Comparison of ENCODE assay signal across 10 cellular contexts in the genomic region with DNA sequence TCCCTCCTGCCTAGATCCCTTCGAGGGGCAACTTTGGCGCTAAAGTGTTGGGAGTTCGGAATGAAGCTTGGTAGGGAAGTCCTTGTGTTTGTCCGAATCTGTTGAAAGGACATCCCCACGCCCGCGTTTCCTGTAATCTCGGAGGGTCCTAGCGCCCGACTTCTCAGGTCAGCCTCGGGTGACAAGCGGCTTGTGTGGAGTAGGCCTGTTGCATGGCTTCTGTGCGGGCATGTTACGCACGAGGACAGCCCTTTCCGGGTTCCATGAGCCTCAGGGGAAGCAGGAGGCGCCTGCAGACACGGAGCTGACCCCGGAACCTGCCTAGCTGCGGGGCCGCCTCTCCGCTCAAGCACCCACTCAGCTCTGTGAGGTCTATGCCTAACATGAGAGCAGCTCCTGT. TPM values are rescaled to one million over a fixed set of nuclear protein-coding genes. Genes with fewer than 3 reads are reported as not detected.
DNase-seq lines count a peak whose midpoint lies in the region; ATAC-seq and TF ChIP-seq lines count a peak whose summit lies in the region.
"Had no signal": no experiment of that assay in that cellular context is flagged by ENCODE, and none has a peak within 500 bp of the region (broad histone marks: within the 10 kb centered on the region; RNA-seq: fewer than 3 reads in every experiment).

No MANE protein-coding gene starts in this region.

- H3K4me1 Mint-ChIP-seq in naive B cell: peaks cover 38 to 56% (median 43%) of the 10 kb centered on the region in 3 donors

- H3K27me3 Mint-ChIP-seq in naive B cell: no peaks in the 10 kb centered on the region

- DNase-seq in cardiac muscle cell (ENCODE audit: low read depth in 1 of 2, low spot score in 1 of 2): no peak
- DNase-seq in left cardiac atrium: no peak
- no peak for DNase-seq in breast epithelium (ENCODE audit: low spot score in 2 of 2)
- DNase-seq in naive B cell: no peak
- no peak for DNase-seq in transverse colon
- no peak for DNase-seq in activated effector memory CD4-positive, alpha-beta T cell treated with anti-CD3 and anti-CD28 coated beads, Interleukin-2, amount 50 U/mL, for 16 hours
- DNase-seq in SKM-1 treated with dmso at 0.1 percent for 144 hours (lab: John Stamatoyannopoulos, UW; ENCODE audit: unreplicated experiment): no peak
- DNase-seq in posterior vena cava (ENCODE audit: low spot score): no peak
- DNase-seq: NCI-H1694 treated with DMSO at 0.1 percent for 48 hours, SIG-M5 had no signal

- in situ Hi-C loops in transverse colon (cut with MboI; ENCODE audit: low pct_ligation_motif_present in 1 of 4, low pct_unique_long_range_greater_than_20kb in 1 of 4, low sequenced_read_pairs in 3 of 4): loop anchor here in 1 of 4 donors (10.0 kb wide), 1 partner anchor 62 kb away; a partner anchor contains a TSS

- H3K36me3 ChIP-seq in cardiac muscle cell (no peaks in the 10 kb centered on the region), breast epithelium (no peaks in the 10 kb centered on the region), transverse colon (peaks cover 0 to 3% (median 0%) of the 10 kb centered on the region in 4 donors)

- TF ChIP-seq POLR2A in breast epithelium (IDR thresholded peaks at IDR 0.05) (no peak), transverse colon (IDR thresholded peaks at IDR 0.05) (no peak)

- H3K27ac Mint-ChIP-seq in naive B cell: peak overlapping the region in 4 of 6 donors; percentile 15 to 89 (median 58)

- H3K4me3 Mint-ChIP-seq in naive B cell: peak overlapping the region in 4 of 8 donors; percentile 32 to 64 (median 50)

- no peaks in the 10 kb centered on the region for H3K9me3 Mint-ChIP-seq in naive B cell

- H3K27ac ChIP-seq in cardiac muscle cell (peak overlapping the region; percentile 58), breast epithelium (peak overlapping the region; percentile 99 to 100), transverse colon (peak overlapping the region; percentile 96 to 99 (median 98))

- TF ChIP-seq EP300 in transverse colon (IDR thresholded peaks at IDR 0.05; ENCODE audit: low read depth): no peak

- peaks cover 6 to 17% of the 10 kb centered on the region in 2 donors for H3K36me3 Mint-ChIP-seq in naive B cell

- ATAC-seq in left cardiac atrium (no peak), naive B cell (ENCODE audit: low read depth in 2 of 2) (no peak)

- H3K4me3 ChIP-seq in cardiac muscle cell (no peak overlapping the region), breast epithelium (no peak overlapping the region), transverse colon (no peak overlapping the region)

- TF ChIP-seq CTCF in cardiac muscle cell (IDR thresholded peaks at IDR 0.05; ENCODE audit: low read depth, low read length) (no peak), breast epithelium (IDR thresholded peaks at IDR 0.05) (no peak), transverse colon (IDR thresholded peaks at IDR 0.05) (no peak)

- H3K9me3 ChIP-seq in cardiac muscle cell (ENCODE audit: low read depth): no peaks in the 10 kb centered on the region
- H3K9me3 ChIP-seq in breast epithelium: no peaks in the 10 kb centered on the region
- no peaks in the 10 kb centered on the region for H3K9me3 ChIP-seq in transverse colon

- H3K4me1 ChIP-seq in cardiac muscle cell (ENCODE audit: low read depth) (peaks cover 11% of the 10 kb centered on the region), breast epithelium (peaks cover 14 to 16% of the 10 kb centered on the region in 2 donors), transverse colon (peaks cover 28 to 67% (median 52%) of the 10 kb centered on the region in 4 donors)

- WGBS in transverse colon (ENCODE audit: low coverage in 1 of 2), 2 donors: 92 to 100% methylated on average over 1 to 22 of the region's 22 CpGs

- intact Hi-C loops in left cardiac atrium (cut with DNase I) (loop anchor here in 1 of 2 donors (5.0 kb wide), 2 partner anchors 65 to 105 kb away; a partner anchor contains a TSS), breast epithelium (cut with DNase I; ENCODE audit: low total_unique reads) (no loop called here), transverse colon (cut with DNase I; ENCODE audit: low total_unique reads) (loop anchor here (5.0 kb wide), 1 partner anchor 65 kb away; a partner anchor contains a TSS), posterior vena cava (cut with DNase I) (loop anchor here in 1 of 2 donors (5.0 kb wide), 1 partner anchor 65 kb away; a partner anchor contains a TSS)

- no peaks in the 10 kb centered on the region for H3K27me3 ChIP-seq in cardiac muscle cell
- no peaks in the 10 kb centered on the region for H3K27me3 ChIP-seq in breast epithelium
- no peaks in the 10 kb centered on the region for H3K27me3 ChIP-seq in transverse colon

RNA-seq across cellular contexts. Expression of a gene that starts 28.4 kb away (rescaled TPM):
- total RNA-seq in cardiac muscle cell (21.1 and 22.1 TPM in 2 replicates), left cardiac atrium (10 to 100 TPM; 14.0 to 18.8 TPM), breast epithelium (10 to 100 TPM; 20.0 to 25.9 (median 23.3) TPM), transverse colon (100 to 1,000 TPM in 1 of 4 donors, 10 to 100 TPM in 3; 36.6 to 111 (median 44.5) TPM), posterior vena cava (10 to 100 TPM; 27.8 to 29.0 TPM)
- polyA plus RNA-seq in cardiac muscle cell (22.6 and 23.9 TPM in 2 replicates), naive B cell (ENCODE audit: low read depth in 6 of 6) (10 to 100 TPM; 27.8 to 52.3 (median 37.3) TPM)
